Comparison of ENCODE assay signal across 9 cellular contexts in genomic region chr5:124524552-124525232, GRCh38.
DNase-seq lines count a peak whose midpoint lies in the region; ATAC-seq and TF ChIP-seq lines count a peak whose summit lies in the region.
"Had no signal": no experiment of that assay in that cellular context is flagged by ENCODE, and none has a peak within 500 bp of the region (broad histone marks: within the 10 kb centered on the region; RNA-seq: fewer than 3 reads in every experiment).

No MANE protein-coding gene starts in this region.

- TF ChIP-seq CTCF in lower lobe of right lung (IDR thresholded peaks at IDR 0.05): no peak

- peak; percentile 90 for ATAC-seq in HG02642 (IDR thresholded peaks at IDR 0.05; ENCODE audit: poor library complexity, unreplicated experiment)
- peak; percentile 87 to 94 for ATAC-seq in stimulated activated naive B cell treated with anti-CD40 and anti-IgM and Interleukin-4, amounts not matched to agents 10 μg/mL and 1 μg/mL and 100 μg/mL, for 72 hours (replicated peaks)
- no peak for ATAC-seq in lower lobe of right lung
- ATAC-seq: A549 had no signal

- H3K27ac Mint-ChIP-seq in stimulated activated naive B cell treated with anti-CD40 and anti-IgM and Interleukin-4, amounts not matched to agents 10 μg/mL and 1 μg/mL and 100 μg/mL, for 72 hours: no peak overlapping the region

- H3K27me3 Mint-ChIP-seq in stimulated activated naive B cell treated with anti-CD40 and anti-IgM and Interleukin-4, amounts not matched to agents 10 μg/mL and 1 μg/mL and 100 μg/mL, for 72 hours: peaks cover 9% of the 10 kb centered on the region in 2 donors

- H3K9me3 ChIP-seq in lower lobe of right lung: no peaks in the 10 kb centered on the region
- H3K9me3 ChIP-seq: A549 had no signal

- no peak overlapping the region for H3K4me3 ChIP-seq in lower lobe of right lung
- H3K4me3 ChIP-seq: A549 had no signal

- H3K27me3 ChIP-seq in lower lobe of right lung (ENCODE audit: low read depth): no peaks in the 10 kb centered on the region

- peak; percentile 40 for DNase-seq in NK-92 treated with Interleukin-12 subunit alpha and Interleukin-12 subunit beta, amount 100 ng/mL, for 24 hours (lab: John Stamatoyannopoulos, UW)
- DNase-seq in NK-92 (lab: John Stamatoyannopoulos, UW; ENCODE audit: unreplicated experiment) (no peak), HT-29 (ENCODE audit: low spot score) (peak; percentile 23), lower lobe of right lung (no peak), amniotic stem cell (lab: John Stamatoyannopoulos, UW) (no peak)
- peak; percentile 58 for DNase-seq in stimulated activated naive B cell treated with anti-CD40 and anti-IgM and Interleukin-4, amounts not matched to agents 10 μg/mL and 1 μg/mL and 100 μg/mL, for 72 hours
- no peak for DNase-seq in stimulated activated CD4-positive, alpha-beta T cell treated with anti-CD3 and anti-CD28 coated beads, Interleukin-4, amount 100 ng/mL, for 4 hours

- no peak overlapping the region for H3K4me3 Mint-ChIP-seq in stimulated activated naive B cell treated with anti-CD40 and anti-IgM and Interleukin-4, amounts not matched to agents 10 μg/mL and 1 μg/mL and 100 μg/mL, for 72 hours

- intact Hi-C loops in lower lobe of right lung (cut with DNase I): no loop called here

- no peaks in the 10 kb centered on the region for H3K36me3 Mint-ChIP-seq in stimulated activated naive B cell treated with anti-CD40 and anti-IgM and Interleukin-4, amounts not matched to agents 10 μg/mL and 1 μg/mL and 100 μg/mL, for 72 hours

- H3K9me3 Mint-ChIP-seq in stimulated activated naive B cell treated with anti-CD40 and anti-IgM and Interleukin-4, amounts not matched to agents 10 μg/mL and 1 μg/mL and 100 μg/mL, for 72 hours: no peaks in the 10 kb centered on the region

- no peak overlapping the region for H3K27ac ChIP-seq in lower lobe of right lung
- H3K27ac ChIP-seq: A549 had no signal

- H3K4me1 ChIP-seq in lower lobe of right lung: peaks cover under 1% of the 10 kb centered on the region
- H3K4me1 ChIP-seq: A549 had no signal

- peaks cover 26 to 46% of the 10 kb centered on the region in 2 donors for H3K4me1 Mint-ChIP-seq in stimulated activated naive B cell treated with anti-CD40 and anti-IgM and Interleukin-4, amounts not matched to agents 10 μg/mL and 1 μg/mL and 100 μg/mL, for 72 hours

- no peaks in the 10 kb centered on the region for H3K36me3 ChIP-seq in lower lobe of right lung

Comparison
In these comparisons a context has a peak if more than half of its experiments do, and no peak if none do; other contexts are left out.
1. DNase-seq: peak in NK-92 treated with Interleukin-12 subunit alpha and Interleukin-12 subunit beta, amount 100 ng/mL, for 24 hours (single experiment), HT-29 (single experiment) and stimulated activated naive B cell treated with anti-CD40 and anti-IgM and Interleukin-4, amounts not matched to agents 10 μg/mL and 1 μg/mL and 100 μg/mL, for 72 hours (single experiment); none in NK-92 (single experiment), lower lobe of right lung (single experiment), amniotic stem cell (single experiment) and stimulated activated CD4-positive, alpha-beta T cell treated with anti-CD3 and anti-CD28 coated beads, Interleukin-4, amount 100 ng/mL, for 4 hours (0 of 2).
2. ATAC-seq: peak in HG02642 (single experiment) and stimulated activated naive B cell treated with anti-CD40 and anti-IgM and Interleukin-4, amounts not matched to agents 10 μg/mL and 1 μg/mL and 100 μg/mL, for 72 hours (2 of 2); none in lower lobe of right lung (0 of 2).